32 cellular contexts compared by ENCODE assay signal in the genomic region with DNA sequence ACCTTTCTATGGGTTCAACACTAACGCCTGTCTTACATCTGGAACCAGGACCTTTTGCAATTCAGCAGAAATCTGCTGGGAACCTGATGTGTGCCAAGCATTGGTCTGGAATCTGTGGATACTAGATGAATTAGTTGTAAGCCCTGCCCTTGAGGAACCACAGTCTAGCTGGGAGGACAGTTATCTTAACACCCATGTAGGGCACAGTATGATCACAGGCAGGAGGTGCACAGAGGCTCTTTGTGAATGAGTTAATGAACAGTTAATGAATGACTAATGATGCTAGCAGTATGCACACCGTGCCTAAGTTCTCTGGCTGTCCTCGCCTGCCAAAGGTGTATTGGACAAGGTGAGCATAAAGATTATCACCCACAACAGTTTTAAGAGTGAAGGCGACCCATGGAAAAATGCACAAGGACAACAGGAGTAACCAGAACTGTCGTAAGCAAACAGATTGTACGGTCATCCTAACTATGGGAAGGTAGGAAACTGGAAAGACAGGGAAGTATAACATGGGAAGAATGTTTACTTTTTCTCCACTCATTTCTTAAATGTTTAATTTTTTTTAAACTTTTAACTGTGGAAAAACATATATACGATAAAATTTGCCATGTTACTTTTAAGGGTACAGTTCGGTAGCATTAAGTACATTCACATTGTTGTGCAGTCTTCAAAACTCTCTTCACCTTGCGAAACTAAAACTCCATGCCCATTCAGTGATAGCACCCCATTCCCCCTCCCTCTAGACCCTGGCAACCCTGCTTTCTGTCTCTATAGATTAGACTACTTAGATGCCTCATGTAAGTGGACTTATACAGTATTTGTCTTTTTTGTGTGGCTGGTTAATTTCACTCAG.
"Had no signal": no experiment of that assay in that cellular context is flagged by ENCODE, and none has a peak within 500 bp of the region (broad histone marks: within the 10 kb centered on the region; RNA-seq: fewer than 3 reads in every experiment).

No MANE protein-coding gene starts in this region.

- H3K4me3 Mint-ChIP-seq: activated CD4-positive, alpha-beta T cell treated with anti-CD3 and anti-CD28 coated beads for 36 hours; activated CD8-positive, alpha-beta memory T cell treated with anti-CD3 and anti-CD28 coated beads, Interleukin-2, amount 10 ng/mL, durations not matched to agents 7 days and 5 days; activated CD8-positive, alpha-beta T cell treated with anti-CD3 and anti-CD28 coated beads, Interleukin-2, amount 10 ng/mL, durations not matched to agents 7 days and 5 days; activated naive CD4-positive, alpha-beta T cell treated with anti-CD3 and anti-CD28 coated beads for 36 hours; activated naive CD8-positive, alpha-beta T cell treated with anti-CD3 and anti-CD28 coated beads for 36 hours; brain; effector memory CD8-positive, alpha-beta T cell; nephron; stimulated activated memory B cell treated with anti-CD40 and anti-IgM and Interleukin-4, amounts not matched to agents 10 μg/mL and 1 μg/mL and 100 μg/mL, for 72 hours; stimulated activated naive CD8-positive, alpha-beta T cell treated with anti-CD3 and anti-CD28 coated beads, Interleukin-15, amount 100 ng/mL, for 72 hours; T-helper 2 cell treated with Interferon-gamma antibody and Interleukin-4, amounts not matched to agents 5 μg/mL and 100 μg/mL, for 36 hours had no signal

- H3K27me3 ChIP-seq: adrenal gland, cardiac muscle cell, foreskin keratinocyte, neutrophil, upper lobe of left lung, vagina had no signal

- ATAC-seq: activated CD4-positive, alpha-beta T cell treated with anti-CD3 and anti-CD28 coated beads for 36 hours; activated CD8-positive, alpha-beta memory T cell treated with anti-CD3 and anti-CD28 coated beads, Interleukin-2, amount 10 ng/mL, durations not matched to agents 7 days and 5 days; activated CD8-positive, alpha-beta T cell treated with anti-CD3 and anti-CD28 coated beads, Interleukin-2, amount 10 ng/mL, durations not matched to agents 7 days and 5 days; effector memory CD8-positive, alpha-beta T cell; foreskin keratinocyte; left cardiac atrium; left ventricle myocardium superior; stimulated activated memory B cell treated with anti-CD40 and anti-IgM and Interleukin-4, amounts not matched to agents 10 μg/mL and 1 μg/mL and 100 μg/mL, for 72 hours; stimulated activated naive CD8-positive, alpha-beta T cell treated with anti-CD3 and anti-CD28 coated beads, Interleukin-15, amount 100 ng/mL, for 72 hours had no signal

- H3K27ac ChIP-seq: adrenal gland, cardiac muscle cell, foreskin keratinocyte, neutrophil, upper lobe of left lung, vagina had no signal

- H3K27ac Mint-ChIP-seq: activated CD4-positive, alpha-beta T cell treated with anti-CD3 and anti-CD28 coated beads for 36 hours; activated CD8-positive, alpha-beta memory T cell treated with anti-CD3 and anti-CD28 coated beads, Interleukin-2, amount 10 ng/mL, durations not matched to agents 7 days and 5 days; activated CD8-positive, alpha-beta T cell treated with anti-CD3 and anti-CD28 coated beads, Interleukin-2, amount 10 ng/mL, durations not matched to agents 7 days and 5 days; activated naive CD4-positive, alpha-beta T cell treated with anti-CD3 and anti-CD28 coated beads for 36 hours; activated naive CD8-positive, alpha-beta T cell treated with anti-CD3 and anti-CD28 coated beads for 36 hours; brain; effector memory CD8-positive, alpha-beta T cell; nephron; progenitor cell of endocrine pancreas; stimulated activated memory B cell treated with anti-CD40 and anti-IgM and Interleukin-4, amounts not matched to agents 10 μg/mL and 1 μg/mL and 100 μg/mL, for 72 hours; stimulated activated naive CD8-positive, alpha-beta T cell treated with anti-CD3 and anti-CD28 coated beads, Interleukin-15, amount 100 ng/mL, for 72 hours; T-helper 2 cell treated with Interferon-gamma antibody and Interleukin-4, amounts not matched to agents 5 μg/mL and 100 μg/mL, for 36 hours had no signal

- H3K27me3 Mint-ChIP-seq: activated CD8-positive, alpha-beta memory T cell treated with anti-CD3 and anti-CD28 coated beads, Interleukin-2, amount 10 ng/mL, durations not matched to agents 7 days and 5 days; stimulated activated memory B cell treated with anti-CD40 and anti-IgM and Interleukin-4, amounts not matched to agents 10 μg/mL and 1 μg/mL and 100 μg/mL, for 72 hours; stimulated activated naive CD8-positive, alpha-beta T cell treated with anti-CD3 and anti-CD28 coated beads, Interleukin-15, amount 100 ng/mL, for 72 hours had no signal

- H3K36me3 Mint-ChIP-seq: activated naive CD8-positive, alpha-beta T cell treated with anti-CD3 and anti-CD28 coated beads for 36 hours; brain; stimulated activated memory B cell treated with anti-CD40 and anti-IgM and Interleukin-4, amounts not matched to agents 10 μg/mL and 1 μg/mL and 100 μg/mL, for 72 hours had no signal

- H3K9me3 Mint-ChIP-seq: effector memory CD8-positive, alpha-beta T cell; stimulated activated naive CD8-positive, alpha-beta T cell treated with anti-CD3 and anti-CD28 coated beads, Interleukin-15, amount 100 ng/mL, for 72 hours had no signal

- DNase-seq: activated CD4-positive, alpha-beta T cell treated with anti-CD3 and anti-CD28 coated beads for 36 hours; activated CD4-positive, CD25-positive, alpha-beta regulatory T cell; activated CD8-positive, alpha-beta memory T cell treated with anti-CD3 and anti-CD28 coated beads, Interleukin-2, amount 10 ng/mL, durations not matched to agents 7 days and 5 days; activated CD8-positive, alpha-beta T cell treated with anti-CD3 and anti-CD28 coated beads, Interleukin-2, amount 10 ng/mL, durations not matched to agents 7 days and 5 days; activated effector memory CD4-positive, alpha-beta T cell treated with Interleukin-2 at 50 U/mL for 16 hours; activated naive CD4-positive, alpha-beta T cell treated with anti-CD3 and anti-CD28 coated beads for 36 hours; activated naive CD8-positive, alpha-beta T cell treated with anti-CD3 and anti-CD28 coated beads for 36 hours; adrenal gland; aorta; cerebellar nuclear complex; cortex of kidney; effector memory CD8-positive, alpha-beta T cell; erythroblast; foreskin keratinocyte; left cardiac atrium; left ventricle myocardium superior; stimulated activated CD4-positive, alpha-beta T cell treated with anti-CD3 and anti-CD28 coated beads, Interleukin-1b, Interleukin-23, amount 100 ng/mL, for 48 hours; stimulated activated CD4-positive, alpha-beta T cell treated with anti-CD3 and anti-CD28 coated beads, Interleukin-4, amount 100 ng/mL, for 4 hours; stimulated activated CD8-positive, alpha-beta memory T cell treated with anti-CD3 and anti-CD28 coated beads, Interleukin-4, amount 100 ng/mL, for 48 hours; stimulated activated naive CD8-positive, alpha-beta T cell treated with anti-CD3 and anti-CD28 coated beads, Interleukin-15, amount 100 ng/mL, for 72 hours; substantia nigra; T-helper 1 cell; upper lobe of left lung had no signal

- H3K4me1 Mint-ChIP-seq: activated CD4-positive, alpha-beta T cell treated with anti-CD3 and anti-CD28 coated beads for 36 hours; activated CD8-positive, alpha-beta memory T cell treated with anti-CD3 and anti-CD28 coated beads, Interleukin-2, amount 10 ng/mL, durations not matched to agents 7 days and 5 days; activated naive CD8-positive, alpha-beta T cell treated with anti-CD3 and anti-CD28 coated beads for 36 hours; brain; nephron; stimulated activated memory B cell treated with anti-CD40 and anti-IgM and Interleukin-4, amounts not matched to agents 10 μg/mL and 1 μg/mL and 100 μg/mL, for 72 hours; stimulated activated naive CD8-positive, alpha-beta T cell treated with anti-CD3 and anti-CD28 coated beads, Interleukin-15, amount 100 ng/mL, for 72 hours had no signal

- H3K4me1 ChIP-seq: adrenal gland, foreskin keratinocyte, upper lobe of left lung, vagina had no signal

- H3K9me3 ChIP-seq: adrenal gland, neutrophil, upper lobe of left lung, vagina had no signal

- H3K4me2 ChIP-seq: smooth muscle cell had no signal

- H3K36me3 ChIP-seq: adrenal gland, cardiac muscle cell, neutrophil, upper lobe of left lung, vagina had no signal

- H3K4me3 ChIP-seq: adrenal gland, cardiac muscle cell, smooth muscle cell, upper lobe of left lung, vagina had no signal
